Comparison of ENCODE assay signal across 18 cellular contexts in the genomic region with DNA sequence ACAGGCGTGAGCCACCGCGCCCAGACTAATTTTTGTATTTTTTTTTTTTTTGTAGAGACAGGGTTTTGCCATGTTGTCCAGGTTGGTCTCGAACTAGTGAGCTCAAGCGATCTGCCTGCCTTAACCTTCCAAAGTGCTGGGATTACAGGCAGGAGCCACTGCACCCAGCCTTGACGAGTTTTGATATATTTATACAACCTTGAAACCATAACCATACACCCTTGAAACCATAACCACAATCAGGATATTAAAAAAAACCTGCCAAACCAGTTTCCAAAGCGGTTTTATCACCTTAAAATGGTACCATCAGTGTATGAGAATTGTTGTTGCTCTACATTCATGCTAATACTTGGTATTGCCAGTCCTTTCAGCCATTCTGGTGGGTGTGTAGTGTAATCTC. TPM values are rescaled to one million over a fixed set of nuclear protein-coding genes. Genes with fewer than 3 reads are reported as not detected.
A peak's percentile ranks its signal among the peaks of the same experiment; 100 is the strongest.
DNase-seq lines count a peak whose midpoint lies in the region; ATAC-seq and TF ChIP-seq lines count a peak whose summit lies in the region.
"Had no signal": no experiment of that assay in that cellular context is flagged by ENCODE, and none has a peak within 500 bp of the region (broad histone marks: within the 10 kb centered on the region; RNA-seq: fewer than 3 reads in every experiment).

No MANE protein-coding gene starts in this region.

- no peak overlapping the region for H3K27ac ChIP-seq in CD8-positive, alpha-beta memory T cell (ENCODE audit: low read depth, low read length)
- H3K27ac ChIP-seq in GM23338 (ENCODE audit: low read depth) = no peak overlapping the region
- no peak overlapping the region for H3K27ac ChIP-seq in OCI-LY7 (ENCODE audit: low read depth, low read length, poor library complexity, severe bottlenecking)
- H3K27ac ChIP-seq: right atrium auricular region had no signal

- peaks cover 9% of the 10 kb centered on the region for H3F3A ChIP-seq in GM23338 (replicated peaks; ENCODE audit: low read depth)

- no peak overlapping the region for H3K4me2 ChIP-seq in GM23338
- no peak overlapping the region for H3K4me2 ChIP-seq in OCI-LY7 (ENCODE audit: low read length)
- H3K4me2 ChIP-seq: SK-N-SH had no signal

- no peaks in the 10 kb centered on the region for H4K20me1 ChIP-seq in GM23338 (replicated peaks; ENCODE audit: insufficient read depth)
- H4K20me1 ChIP-seq in OCI-LY7 (ENCODE audit: insufficient read depth, low read length) = no peaks in the 10 kb centered on the region

- peak overlapping the region in 4 of 7 donors; percentile 21 to 53 (median 40) for H3K4me3 Mint-ChIP-seq in CD8-positive, alpha-beta memory T cell
- H3K4me3 Mint-ChIP-seq in GM23338 = no peak overlapping the region
- H3K4me3 Mint-ChIP-seq: activated CD4-positive, alpha-beta memory T cell treated with anti-CD3 and anti-CD28 coated beads, Interleukin-2, amount 10 ng/mL, durations not matched to agents 7 days and 5 days; neural crest cell had no signal

- H2AFZ ChIP-seq in GM23338 (peak overlapping the region; percentile 33), OCI-LY7 (ENCODE audit: low read length) (peak overlapping the region; percentile 11; the same call in 1 of the 2 replicates)

- no peak overlapping the region for H3K4me3 ChIP-seq in CD8-positive, alpha-beta memory T cell (ENCODE audit: low read length)
- H3K4me3 ChIP-seq in GM23338 = no peak overlapping the region
- H3K4me3 ChIP-seq in OCI-LY7 (ENCODE audit: low read depth, low read length, poor library complexity, severe bottlenecking) = no peak overlapping the region
- H3K4me3 ChIP-seq: Peyer's patch, right atrium auricular region had no signal

- H3K79me2 ChIP-seq in GM23338 (replicated peaks; ENCODE audit: insufficient read depth) = peaks cover 4% of the 10 kb centered on the region
- peaks cover 9% of the 10 kb centered on the region; the same call in 1 of the 2 replicates for H3K79me2 ChIP-seq in OCI-LY7 (ENCODE audit: insufficient read depth, low read depth, low read length)

- peak overlapping the region in 4 of 8 donors; percentile 29 to 77 (median 61) for H3K27ac Mint-ChIP-seq in CD8-positive, alpha-beta memory T cell
- H3K27ac Mint-ChIP-seq in GM23338 = no peak overlapping the region
- H3K27ac Mint-ChIP-seq: activated CD4-positive, alpha-beta memory T cell treated with anti-CD3 and anti-CD28 coated beads, Interleukin-2, amount 10 ng/mL, durations not matched to agents 7 days and 5 days; activated T-helper 2 cell treated with anti-CD3 and anti-CD28 coated beads, Interferon-gamma antibody, Interleukin-2, Interleukin-4, amounts not matched to agents 10 μg/mL and 5 μg/mL and 100 μg/mL, durations not matched to agents 14 hours and 24 hours and 36 hours had no signal

- CTCF ChIA-PET in CD8-positive, alpha-beta memory T cell (lab: Charles Lee) = no interaction called here
- CTCF ChIA-PET in OCI-LY7 (lab: Charles Lee; ENCODE audit: unreplicated experiment) = no interaction called here

- H3K36me3 ChIP-seq in CD8-positive, alpha-beta memory T cell (ENCODE audit: insufficient read depth, low read length) = no peaks in the 10 kb centered on the region
- H3K36me3 ChIP-seq in GM23338 (ENCODE audit: insufficient read depth) (no peaks in the 10 kb centered on the region), OCI-LY7 (ENCODE audit: insufficient read depth, low read length) (no peaks in the 10 kb centered on the region)
- H3K36me3 ChIP-seq: Peyer's patch, right atrium auricular region had no signal

- peaks cover 14% of the 10 kb centered on the region for H3K4me1 ChIP-seq in CD8-positive, alpha-beta memory T cell (ENCODE audit: insufficient read depth, low read length)
- peaks cover 10% of the 10 kb centered on the region; the same call in 1 of the 2 replicates for H3K4me1 ChIP-seq in GM23338 (ENCODE audit: insufficient read depth)
- H3K4me1 ChIP-seq in OCI-LY7 (ENCODE audit: insufficient read depth, low read length, poor library complexity, severe bottlenecking) = peaks cover 13% of the 10 kb centered on the region

- no TSS peak for BruUV-seq in OCI-LY7 (replicated peaks; lab: Mats Ljungman, UMichigan)

- no peaks in the 10 kb centered on the region for H3K9me3 Mint-ChIP-seq in CD8-positive, alpha-beta memory T cell
- H3K9me3 Mint-ChIP-seq in GM23338 = no peaks in the 10 kb centered on the region
- H3K9me3 Mint-ChIP-seq: activated CD4-positive, alpha-beta memory T cell treated with anti-CD3 and anti-CD28 coated beads, Interleukin-2, amount 10 ng/mL, durations not matched to agents 7 days and 5 days; activated T-helper 2 cell treated with anti-CD3 and anti-CD28 coated beads, Interferon-gamma antibody, Interleukin-2, Interleukin-4, amounts not matched to agents 10 μg/mL and 5 μg/mL and 100 μg/mL, durations not matched to agents 14 hours and 24 hours and 36 hours; neural crest cell had no signal

- H3K9me2 ChIP-seq in GM23338 (ENCODE audit: insufficient read depth) (no peaks in the 10 kb centered on the region), OCI-LY7 (ENCODE audit: insufficient read depth, low read length) (no peaks in the 10 kb centered on the region)
- H3K9me2 ChIP-seq: SK-N-SH had no signal

- TF ChIP-seq CTCF in GM23338 (conservative IDR thresholded peaks at IDR 0.05; ENCODE audit: low read depth in 2 of 2) (no peak), OCI-LY7 (conservative IDR thresholded peaks at IDR 0.05; ENCODE audit: low read length) (no peak)

- H3K27me3 ChIP-seq in CD8-positive, alpha-beta memory T cell (ENCODE audit: insufficient read depth, low read length, poor library complexity, severe bottlenecking) = no peaks in the 10 kb centered on the region
- no peaks in the 10 kb centered on the region for H3K27me3 ChIP-seq in GM23338 (ENCODE audit: insufficient read depth)
- H3K27me3 ChIP-seq: Peyer's patch, right atrium auricular region had no signal

- peaks cover 0 to 10% (median 0%) of the 10 kb centered on the region in 3 donors for H3K36me3 Mint-ChIP-seq in CD8-positive, alpha-beta memory T cell
- H3K36me3 Mint-ChIP-seq in GM23338 (ENCODE audit: low read depth) = no peaks in the 10 kb centered on the region; the same call in 2 of the 3 replicates

- intact Hi-C loops in OCI-LY7 (cut with micrococcal nuclease; ENCODE audit: unreplicated experiment) = no loop called here
- intact Hi-C loops in left colon (cut with DNase I, micrococcal nuclease) = no loop called here

- DNase-seq in CD8-positive, alpha-beta memory T cell = peak in 1 of 5 donors; percentile 40
- DNase-seq in GM23338 (ENCODE audit: low spot score) (no peak), OCI-LY7 (ENCODE audit: low spot score) (no peak), left colon (peak; percentile 36 to 56), hypothalamus (lab: John Stamatoyannopoulos, UW) (no peak)
- no peak for DNase-seq in activated naive CD4-positive, alpha-beta T cell treated with Interleukin-2 at 50 U/mL for 16 hours
- DNase-seq: activated CD4-positive, alpha-beta memory T cell treated with anti-CD3 and anti-CD28 coated beads, Interleukin-2, amount 10 ng/mL, durations not matched to agents 7 days and 5 days; cortex of kidney; NCI-H1092 treated with DMSO at 0.1 percent for 48 hours; NCI-H446; Peyer's patch; SK-N-SH; stimulated activated CD4-positive, alpha-beta T cell treated with anti-CD3 and anti-CD28 coated beads, Interleukin-1b, Interleukin-23, amount 100 ng/mL, for 48 hours had no signal

- ATAC-seq in GM23338 (no peak), left colon (peak; percentile 54), GM19035 (IDR thresholded peaks at IDR 0.05; ENCODE audit: unreplicated experiment) (no peak), GM19324 (IDR thresholded peaks at IDR 0.05; ENCODE audit: low FRiP score, unreplicated experiment) (no peak)

- H3K4me1 Mint-ChIP-seq in CD8-positive, alpha-beta memory T cell = peaks cover 22 to 29% (median 25%) of the 10 kb centered on the region in 3 donors
- peaks cover 8% of the 10 kb centered on the region for H3K4me1 Mint-ChIP-seq in GM23338

- H3K9me3 ChIP-seq in CD8-positive, alpha-beta memory T cell (ENCODE audit: low read length) = no peaks in the 10 kb centered on the region
- no peaks in the 10 kb centered on the region for H3K9me3 ChIP-seq in OCI-LY7 (ENCODE audit: low read length)
- H3K9me3 ChIP-seq: Peyer's patch, right atrium auricular region, SK-N-SH had no signal

- H3K27me3 Mint-ChIP-seq in CD8-positive, alpha-beta memory T cell = no peaks in the 10 kb centered on the region
- peaks cover 17% of the 10 kb centered on the region for H3K27me3 Mint-ChIP-seq in GM23338 (ENCODE audit: insufficient read depth, low read depth, poor library complexity)

- POLR2A ChIA-PET in CD8-positive, alpha-beta memory T cell (lab: Charles Lee) = no interaction called here
- POLR2A ChIA-PET in OCI-LY7 (lab: Charles Lee) = interaction anchor here (0.7 kb wide), 2 partner anchors 48 to 301 kb away, joined by 3 to 4 read pairs; no protein-coding TSS in a partner anchor

TF ChIP-seq in GM23338, 12 proteins besides CTCF, POLR2A, EP300 and RAD21 (continues in another document):
- no peak for TF ChIP-seq NANOG (IDR thresholded peaks at IDR 0.05; ENCODE audit: borderline replicate concordance)

RNA-seq across cellular contexts. Expression of a gene that starts 3.7 kb away (rescaled TPM):
- total RNA-seq in CD8-positive, alpha-beta memory T cell = 10 to 100 TPM; 23.2 to 24.1 TPM
- 24.4 TPM for polyA plus RNA-seq in CD8-positive, alpha-beta memory T cell
- 29.7 and 35.4 TPM in 2 replicates for total RNA-seq in GM23338 (2014; rRNA removed; shearing (Covaris generic))
- 47.1 and 54.1 TPM in 2 replicates for polyA plus RNA-seq in GM23338 (2016; fragmentation: Nextera tagmentation; extraction: Ambion mirVana)
- 16.7 and 17.8 TPM in 2 replicates for total RNA-seq in OCI-LY7 (2014; rRNA removed; shearing (Covaris generic))
- 44.9 and 47.3 TPM in 2 replicates for total RNA-seq in OCI-LY7 (2022)
- 10 to 100 TPM; 46.7 to 61.8 TPM for total RNA-seq in left colon

RNA-seq across cellular contexts. Expression of a gene that starts 37.0 kb away (rescaled TPM):
- 10 to 100 TPM; 18.6 to 19.4 TPM for total RNA-seq in CD8-positive, alpha-beta memory T cell
- 11.7 TPM for polyA plus RNA-seq in CD8-positive, alpha-beta memory T cell
- total RNA-seq in GM23338 (2014; rRNA removed; shearing (Covaris generic)) = 11.9 and 12.6 TPM in 2 replicates
- polyA plus RNA-seq in GM23338 (2016; fragmentation: Nextera tagmentation; extraction: Ambion mirVana) = 7.6 and 8.5 TPM in 2 replicates
- total RNA-seq in OCI-LY7 (2014; rRNA removed; shearing (Covaris generic)) = 25.9 and 26.9 TPM in 2 replicates
- total RNA-seq in OCI-LY7 (2022) (20.5 and 26.5 TPM in 2 replicates), left colon (10 to 100 TPM; 29.1 to 31.6 TPM)

Comparison
In these comparisons a context has a peak if more than half of its experiments do, and no peak if none do; other contexts are left out.
1. DNase-seq: peak in left colon (2 of 2); none in GM23338 (single experiment), OCI-LY7 (single experiment), activated naive CD4-positive, alpha-beta T cell treated with Interleukin-2 at 50 U/mL for 16 hours (single experiment) and hypothalamus (0 of 51).